ENCODE assay signal across 18 cellular contexts in genomic region chr1:116404699-116405098, GRCh38. TPM values are rescaled to one million over a fixed set of nuclear protein-coding genes. Genes with fewer than 3 reads are reported as not detected.
DNase-seq lines count a peak whose midpoint lies in the region; ATAC-seq and TF ChIP-seq lines count a peak whose summit lies in the region.
"Had no signal": no experiment of that assay in that cellular context is flagged by ENCODE, and none has a peak within 500 bp of the region (broad histone marks: within the 10 kb centered on the region; RNA-seq: fewer than 3 reads in every experiment).

No MANE protein-coding gene starts in this region.

- H3K36me3 ChIP-seq in left ventricle myocardium inferior (peaks cover 77% of the 10 kb centered on the region), RWPE2 (ENCODE audit: low read depth) (peaks cover 68% of the 10 kb centered on the region), upper lobe of right lung (peaks cover 90% of the 10 kb centered on the region)

- peaks cover 50% of the 10 kb centered on the region for H3K4me1 ChIP-seq in left ventricle myocardium inferior
- H3K4me1 ChIP-seq in RWPE2 (ENCODE audit: insufficient read depth, poor library complexity, severe bottlenecking), result no peaks in the 10 kb centered on the region
- no peaks in the 10 kb centered on the region for H3K4me1 ChIP-seq in upper lobe of right lung
- H3K4me1 ChIP-seq: lower lobe of right lung had no signal

- peak overlapping the region; percentile 68 for H3K27ac ChIP-seq in left ventricle myocardium inferior (replicated peaks)
- H3K27ac ChIP-seq in RWPE2 (ENCODE audit: poor library complexity, severe bottlenecking), result no peak overlapping the region
- no peak overlapping the region for H3K27ac ChIP-seq in upper lobe of right lung
- H3K27ac ChIP-seq: lower lobe of right lung, neutrophil had no signal

- no peaks in the 10 kb centered on the region for H3K9me3 ChIP-seq in left ventricle myocardium inferior (replicated peaks)
- H3K9me3 ChIP-seq in RWPE2 (ENCODE audit: severe bottlenecking), result no peaks in the 10 kb centered on the region
- no peaks in the 10 kb centered on the region for H3K9me3 ChIP-seq in upper lobe of right lung
- H3K9me3 ChIP-seq: lower lobe of right lung, neutrophil had no signal

- intact Hi-C loops in left ventricle myocardium inferior (cut with micrococcal nuclease) (no loop called here), cardiac septum (cut with DNase I) (no loop called here), upper lobe of right lung (cut with DNase I) (no loop called here)

- DNase-seq in left ventricle myocardium inferior (no peak), cardiac septum (ENCODE audit: low spot score) (no peak), RWPE2 (ENCODE audit: low spot score) (no peak), renal cortical epithelial cell (ENCODE audit: low read depth) (peak; percentile 55), upper lobe of right lung (no peak)
- no peak for DNase-seq in central memory CD4-positive, alpha-beta T cell
- DNase-seq: activated CD4-positive, CD25-positive, alpha-beta regulatory T cell treated with anti-CD3 and anti-CD28 coated beads, Interleukin-2, amount 50 U/mL, for 72 hours; activated CD8-positive, alpha-beta memory T cell treated with anti-CD3 and anti-CD28 coated beads, Interleukin-2, amount 10 ng/mL, durations not matched to agents 7 days and 5 days; H7; KG1; lower lobe of right lung; NCI-H1092; NCI-H446 treated with DMSO at 0.1 percent for 48 hours; RPMI8226; stimulated activated CD4-positive, alpha-beta T cell treated with anti-CD3 and anti-CD28 coated beads, Interleukin-12 subunit alpha, Interleukin-12 subunit beta, amount 100 ng/mL, for 4 hours had no signal

- peak; percentile 60 for ATAC-seq in RWPE2 (ENCODE audit: low read depth)
- ATAC-seq in esophagus mucosa, result peak; percentile 53
- ATAC-seq in upper lobe of right lung, result no peak
- no peak for ATAC-seq in GM21360 (IDR thresholded peaks at IDR 0.05; ENCODE audit: unreplicated experiment)
- ATAC-seq: activated CD8-positive, alpha-beta memory T cell treated with anti-CD3 and anti-CD28 coated beads, Interleukin-2, amount 10 ng/mL, durations not matched to agents 7 days and 5 days had no signal

- no peaks in the 10 kb centered on the region for H3K27me3 ChIP-seq in left ventricle myocardium inferior (ENCODE audit: low read depth)
- H3K27me3 ChIP-seq in RWPE2 (ENCODE audit: insufficient read depth, poor library complexity, severe bottlenecking), result no peaks in the 10 kb centered on the region
- no peaks in the 10 kb centered on the region for H3K27me3 ChIP-seq in upper lobe of right lung
- H3K27me3 ChIP-seq: neutrophil had no signal

- H3K4me3 ChIP-seq in left ventricle myocardium inferior, result no peak overlapping the region
- H3K4me3 ChIP-seq in RWPE2 (ENCODE audit: severe bottlenecking), result no peak overlapping the region
- H3K4me3 ChIP-seq in upper lobe of right lung, result no peak overlapping the region
- H3K4me3 ChIP-seq: lower lobe of right lung had no signal

- no peak for TF ChIP-seq CTCF in left ventricle myocardium inferior (IDR thresholded peaks at IDR 0.05; ENCODE audit: borderline replicate concordance)
- no peak for TF ChIP-seq CTCF in RWPE2 (IDR thresholded peaks at IDR 0.05; ENCODE audit: poor library complexity, severe bottlenecking)
- no peak for TF ChIP-seq CTCF in upper lobe of right lung (IDR thresholded peaks at IDR 0.05)

RNA-seq across cellular contexts. Expression of gene ATP1A1, which starts 31.7 kb away (rescaled TPM):
- total RNA-seq in left ventricle myocardium inferior (230 TPM), cardiac septum (192 TPM), esophagus mucosa (371 TPM), renal cortical epithelial cell (188 and 1,192 TPM in 2 replicates), upper lobe of right lung (628 TPM)

Comparison
In these comparisons a context has a peak if more than half of its experiments do, and no peak if none do; other contexts are left out.
1. ATAC-seq: peak in RWPE2 (single experiment) and esophagus mucosa (single experiment); none in upper lobe of right lung (single experiment) and GM21360 (single experiment).